In genomic region chr19:41232686-41233085, GRCh38 we compare ENCODE assay signal across 25 cellular contexts. TPM values are rescaled to one million over a fixed set of nuclear protein-coding genes. Genes with fewer than 3 reads are reported as not detected.
DNase-seq lines count a peak whose midpoint lies in the region; ATAC-seq, FAIRE-seq and TF ChIP-seq lines count a peak whose summit lies in the region.
"Had no signal": no experiment of that assay in that cellular context is flagged by ENCODE, and none has a peak within 500 bp of the region (broad histone marks: within the 10 kb centered on the region; RNA-seq: fewer than 3 reads in every experiment).

No MANE protein-coding gene starts in this region.

- H3K4me3 Mint-ChIP-seq in neural progenitor cell, result no peak overlapping the region
- H3K4me3 Mint-ChIP-seq: CD4-positive, alpha-beta T cell; CD8-positive, alpha-beta memory T cell; GM23338; H9 had no signal

- intact Hi-C loops in HepG2 (cut with micrococcal nuclease; ENCODE audit: unreplicated experiment) (no loop called here), right lobe of liver (cut with DNase I) (no loop called here), K562 (cut with micrococcal nuclease) (no loop called here)

- no peaks in the 10 kb centered on the region for H3K36me3 Mint-ChIP-seq in neural progenitor cell
- H3K36me3 Mint-ChIP-seq: CD14-positive monocyte; CD8-positive, alpha-beta memory T cell had no signal

- WGBS in HepG2 (ENCODE audit: low lambda C conversion rate), result 96% methylated on average over 8 of the region's 8 CpGs
- 82% methylated on average over 7 of the region's 8 CpGs for WGBS in right lobe of liver (ENCODE audit: insufficient coverage, low coverage, low lambda C conversion rate, missing lambda C conversion rate)
- 86% methylated on average over 8 of the region's 8 CpGs for WGBS in K562 (ENCODE audit: insufficient coverage, low coverage, missing lambda C conversion rate)

- FAIRE-seq in HepG2 (lab: Jason Lieb, UNC) (no peak), K562 (lab: Jason Lieb, UNC) (no peak)
- FAIRE-seq: A549, D721Med, GM12878, GM19239 had no signal

- no peaks in the 10 kb centered on the region for H3K9me1 ChIP-seq in K562 (ENCODE audit: control insufficient read depth, insufficient read depth, low read length)

- POLR2A ChIA-PET in HepG2 (lab: Yijun Ruan, JAX) (no interaction called here), K562 (lab: Yijun Ruan, JAX) (no interaction called here)

- H3K9me3 ChIP-seq in HepG2 (ENCODE audit: low read length), result no peaks in the 10 kb centered on the region
- H3K9me3 ChIP-seq in right lobe of liver, result no peaks in the 10 kb centered on the region
- no peaks in the 10 kb centered on the region for H3K9me3 ChIP-seq in K562 (replicated peaks; ENCODE audit: control insufficient read depth, insufficient read depth, low read depth, low read length)
- H3K9me3 ChIP-seq in neural progenitor cell (ENCODE audit: low read depth), result no peaks in the 10 kb centered on the region
- H3K9me3 ChIP-seq: A549; BE2C; BLaER1 treated with 17β-estradiol and CSF1 and Interleukin-3, amounts not matched to agents 10 nM and 100 nM had no signal

- H3K36me3 ChIP-seq in HepG2 (replicated peaks in 1 of 2; ENCODE audit: control insufficient read depth in 1 of 2, insufficient read depth in 2 of 2, low read length in 2 of 2), result no peaks in the 10 kb centered on the region
- no peaks in the 10 kb centered on the region for H3K36me3 ChIP-seq in right lobe of liver
- H3K36me3 ChIP-seq in K562 (ENCODE audit: control insufficient read depth, insufficient read depth, low read length), result no peaks in the 10 kb centered on the region
- H3K36me3 ChIP-seq in neural progenitor cell, result no peaks in the 10 kb centered on the region
- H3K36me3 ChIP-seq: BE2C; BLaER1 treated with 17β-estradiol and CSF1 and Interleukin-3, amounts not matched to agents 10 nM and 100 nM had no signal

- H3K4me3 ChIP-seq in HepG2 (replicated peaks in 1 of 3; ENCODE audit: insufficient read depth in 1 of 3, low read depth in 2 of 3, low read length in 3 of 3) (no peak overlapping the region), right lobe of liver (no peak overlapping the region), K562 (no peak overlapping the region), neural progenitor cell (no peak overlapping the region)
- H3K4me3 ChIP-seq: A549; BLaER1 treated with 17β-estradiol and CSF1 and Interleukin-3, amounts not matched to agents 10 nM and 100 nM; GM12878; GM23338 had no signal

- H3K4me1 ChIP-seq in HepG2 (ENCODE audit: insufficient read depth, low read length) (peaks cover 14% of the 10 kb centered on the region), right lobe of liver (no peaks in the 10 kb centered on the region), K562 (replicated peaks in 1 of 2; ENCODE audit: control insufficient read depth in 2 of 2, insufficient read depth in 2 of 2, low read length in 2 of 2) (peaks cover 0 to 4% of the 10 kb centered on the region in 2 experiments; a peak in 2 of 5 replicates), neural progenitor cell (no peaks in the 10 kb centered on the region)
- H3K4me1 ChIP-seq: BE2C had no signal

- CTCF ChIA-PET in HepG2 (lab: Yijun Ruan, JAX; ENCODE audit: low intra/inter-chr PET ratio, low total read pairs), result no interaction called here
- CTCF ChIA-PET in K562 (lab: Yijun Ruan, JAX; ENCODE audit: low intra/inter-chr PET ratio), result no interaction called here

- no peak overlapping the region for H2AFZ ChIP-seq in HepG2 (ENCODE audit: low read length)
- H2AFZ ChIP-seq in K562 (ENCODE audit: low read depth, low read length), result no peak overlapping the region
- H2AFZ ChIP-seq in neural progenitor cell (replicated peaks), result no peak overlapping the region
- H2AFZ ChIP-seq: GM23338 had no signal

- no TSS peak for BruUV-seq in HepG2 (replicated peaks; lab: Mats Ljungman, UMichigan)
- no TSS peak for BruUV-seq in K562 (replicated peaks; lab: Mats Ljungman, UMichigan)

- ATAC-seq in HepG2 (no peak), right lobe of liver (no peak), K562 (no peak), HG02938 (IDR thresholded peaks at IDR 0.05; ENCODE audit: unreplicated experiment) (no peak)
- ATAC-seq: A549, GM12878, GM23338, HCT116 had no signal

- no peaks in the 10 kb centered on the region for H3K27me3 Mint-ChIP-seq in neural progenitor cell (ENCODE audit: insufficient read depth, low read depth)
- H3K27me3 Mint-ChIP-seq: CD4-positive, alpha-beta T cell had no signal

- no peaks in the 10 kb centered on the region for H3F3A ChIP-seq in neural progenitor cell (ENCODE audit: low read depth)

- H4K20me1 ChIP-seq in HepG2 (ENCODE audit: insufficient read depth, low read length) (no peaks in the 10 kb centered on the region), K562 (replicated peaks; ENCODE audit: control insufficient read depth, insufficient read depth, low read length) (no peaks in the 10 kb centered on the region), neural progenitor cell (ENCODE audit: low read depth) (no peaks in the 10 kb centered on the region)

- no peaks in the 10 kb centered on the region for H3K79me2 ChIP-seq in HepG2 (ENCODE audit: insufficient read depth, low read length)
- no peaks in the 10 kb centered on the region for H3K79me2 ChIP-seq in K562 (ENCODE audit: control insufficient read depth, insufficient read depth, low read length)
- no peaks in the 10 kb centered on the region for H3K79me2 ChIP-seq in neural progenitor cell (ENCODE audit: low read depth)

- DNase-seq in HepG2 (ENCODE audit: low spot score), result no peak
- no peak for DNase-seq in right lobe of liver
- DNase-seq in K562 (ENCODE audit: extremely low read depth in 1 of 4, low spot score in 3 of 4), result no peak
- DNase-seq in neural progenitor cell (ENCODE audit: low spot score), result no peak
- no peak for DNase-seq in NCI-H510A (lab: John Stamatoyannopoulos, UW)
- DNase-seq: 8988T; ACHN; AML-193; BE2C; CD4-positive, alpha-beta T cell; CD8-positive, alpha-beta memory T cell; DMS 273 treated with DMSO at 0.1 percent for 48 hours; DMS79; EL; GDM1; H9 had no signal

- no peak for TF ChIP-seq POLR2A in HepG2 (IDR thresholded peaks at IDR 0.05; ENCODE audit: insufficient read depth in 1 of 2, low read depth in 2 of 2, low read length in 2 of 2)
- no peak for TF ChIP-seq POLR2A in right lobe of liver (IDR thresholded peaks at IDR 0.05)
- TF ChIP-seq POLR2A in K562 (conservative IDR thresholded peaks at IDR 0.05), result no peak

- TF ChIP-seq RAD21 in HepG2 (CRISPR knock-in tag; IDR thresholded peaks at IDR 0.05) (no peak), K562 (CRISPR knock-in tag; conservative IDR thresholded peaks at IDR 0.05 in 1 of 2, IDR thresholded peaks at IDR 0.05 in 1 of 2) (no peak)

- no peaks in the 10 kb centered on the region for H3K9me3 Mint-ChIP-seq in neural progenitor cell
- H3K9me3 Mint-ChIP-seq: CD14-positive monocyte; CD4-positive, alpha-beta T cell; CD8-positive, alpha-beta memory T cell; GM23338; H9 had no signal

- no peak overlapping the region for H3K9ac ChIP-seq in HepG2 (ENCODE audit: insufficient read depth, low read depth, low read length)
- H3K9ac ChIP-seq in K562 (ENCODE audit: insufficient read depth in 1 of 2, low read depth in 2 of 2, low read length in 2 of 2), result no peak overlapping the region
- no peak overlapping the region for H3K9ac ChIP-seq in neural progenitor cell

- in situ Hi-C loops in HepG2 (cut with HindIII; ENCODE audit: extremely low pct_ligation_motif_present, low pct_unique_long_range_greater_than_20kb), result no loop called here
- in situ Hi-C loops in K562 (cut with MboI), result no loop called here

- H3K27ac Mint-ChIP-seq in neural progenitor cell, result peak overlapping the region; percentile 9
- H3K27ac Mint-ChIP-seq: CD4-positive, alpha-beta T cell; GM23338 had no signal

- no peaks in the 10 kb centered on the region for H3K27me3 ChIP-seq in HepG2 (ENCODE audit: control insufficient read depth in 1 of 2, insufficient read depth in 2 of 2, low read length in 2 of 2)
- no peaks in the 10 kb centered on the region for H3K27me3 ChIP-seq in right lobe of liver
- H3K27me3 ChIP-seq in K562 (ENCODE audit: control insufficient read depth in 2 of 2, insufficient read depth in 2 of 2, low read length in 2 of 2), result peaks cover 0 to 1% of the 10 kb centered on the region in 2 experiments; a peak in 2 of 5 replicates
- H3K27me3 ChIP-seq in neural progenitor cell, result no peaks in the 10 kb centered on the region
- H3K27me3 ChIP-seq: BE2C; BLaER1 treated with 17β-estradiol and CSF1 and Interleukin-3, amounts not matched to agents 10 nM and 100 nM had no signal

- no peaks in the 10 kb centered on the region for H3K4me1 Mint-ChIP-seq in neural progenitor cell
- H3K4me1 Mint-ChIP-seq: CD8-positive, alpha-beta memory T cell; GM23338; H9 had no signal

- TF ChIP-seq CTCF in HepG2 (CRISPR knock-in tag; IDR thresholded peaks at IDR 0.05), result no peak
- TF ChIP-seq CTCF in right lobe of liver (IDR thresholded peaks at IDR 0.05), result no peak
- no peak for TF ChIP-seq CTCF in K562 (IDR thresholded peaks at IDR 0.05 in 2 of 3, conservative IDR thresholded peaks at IDR 0.05 in 1 of 3; ENCODE audit: insufficient read depth in 2 of 3, low read depth in 1 of 3, low read length in 3 of 3)
- no peak for TF ChIP-seq CTCF in neural progenitor cell (IDR thresholded peaks at IDR 0.05)

- H3K27ac ChIP-seq in HepG2 (ENCODE audit: extremely low read length, insufficient read depth, low read length) (no peak overlapping the region), right lobe of liver (no peak overlapping the region), K562 (ENCODE audit: extremely low read depth, low read depth, low read length) (no peak overlapping the region), neural progenitor cell (no peak overlapping the region)
- H3K27ac ChIP-seq: A549 had no signal

- TF ChIP-seq EP300 in HepG2 (IDR thresholded peaks at IDR 0.05; ENCODE audit: low read depth in 2 of 2, low read length in 2 of 2) (no peak), HepG2 (CRISPR knock-in tag; IDR thresholded peaks at IDR 0.05; ENCODE audit: borderline replicate concordance) (no peak), K562 (IDR thresholded peaks at IDR 0.05; ENCODE audit: low read length) (no peak)

- H3K4me2 ChIP-seq in HepG2 (ENCODE audit: low read depth, low read length) (no peak overlapping the region), K562 (ENCODE audit: insufficient read depth, low read length) (no peak overlapping the region), neural progenitor cell (no peak overlapping the region)
- H3K4me2 ChIP-seq: A549, GM23338 had no signal

RNA-seq across cellular contexts. Expression of gene AXL, which starts 13.7 kb away (rescaled TPM):
- total RNA-seq in HepG2 (2016; rRNA removed; fragmentation: Illumina TruSeq; extraction: Trizol) (0.31 and 0.71 TPM in 2 replicates), right lobe of liver (10 to 100 TPM in 3 of 6 experiments, 1 to 10 TPM in 3; 5.7 to 20.3 (median 10.2) TPM), K562 (2014; rRNA removed) (1.6 and 2.6 TPM in 2 replicates), K562 (2014; rRNA removed; fragmentation: Illumina TruSeq; extraction: Trizol) (1.2 and 1.4 TPM in 2 replicates), K562 (2015; rRNA removed; fragmentation: Illumina TruSeq; extraction: Trizol) (0.79 and 0.80 TPM in 2 replicates), K562 (2021) (3.0 and 3.4 TPM in 2 replicates), neural progenitor cell (ENCODE audit: low replicate concordance) (24.7 and 45.6 TPM in 2 replicates)
- total RNA-seq in HepG2 (2016; cell fraction: cytosol; rRNA removed; fragmentation: Illumina TruSeq; extraction: Trizol; ENCODE audit: low read depth), result 0.18 and 0.20 TPM in 2 replicates
- total RNA-seq in HepG2 (2016; cell fraction: insoluble cytoplasmic fraction; rRNA removed; fragmentation: Illumina TruSeq; extraction: Trizol), result 0.54 and 0.67 TPM in 2 replicates
- 0.59 and 0.79 TPM in 2 replicates for total RNA-seq in HepG2 (2016; cell fraction: membrane; rRNA removed; fragmentation: Illumina TruSeq; extraction: Trizol)
- 1.1 and 1.8 TPM in 2 replicates for total RNA-seq in HepG2 (2016; cell fraction: nucleus; rRNA removed; fragmentation: Illumina TruSeq; extraction: Trizol)
- polyA plus RNA-seq in HepG2 (2011; rRNA removed) (5.7 and 5.9 TPM in 2 replicates), K562 (2011; rRNA removed) (6.0 and 6.6 TPM in 2 replicates), K562 (2014; fragmentation: Illumina TruSeq; extraction: Trizol) (1.6 and 2.0 TPM in 2 replicates), K562 (2014; fragmentation: Nextera tagmentation; extraction: Ambion mirVana) (1 to 10 TPM; 1.9 to 2.0 TPM), K562 (2014; rRNA removed) (1.1 and 1.2 TPM in 2 replicates)
- polyA plus RNA-seq in HepG2 (2011; cell fraction: cytosol; rRNA removed), result 4.3 and 4.8 TPM in 2 replicates
- 5.2 and 8.0 TPM in 2 replicates for polyA plus RNA-seq in HepG2 (2011; cell fraction: nucleus; rRNA removed)
- polyA plus RNA-seq in HepG2 (2012), result 2.9 and 4.5 TPM in 2 replicates
- polyA plus RNA-seq in HepG2 (2016; cell fraction: cytosol; fragmentation: Illumina TruSeq; extraction: Trizol; ENCODE audit: low read depth), result 0.09 and 0.10 TPM in 2 replicates
- polyA plus RNA-seq in HepG2 (2016; cell fraction: insoluble cytoplasmic fraction; fragmentation: Illumina TruSeq; extraction: Trizol; ENCODE audit: low read depth), result 0.39 and 0.46 TPM in 2 replicates
- 0.32 and 0.35 TPM in 2 replicates for polyA plus RNA-seq in HepG2 (2016; cell fraction: membrane; fragmentation: Illumina TruSeq; extraction: Trizol; ENCODE audit: low read depth)
- polyA plus RNA-seq in HepG2 (2016; cell fraction: nucleus; fragmentation: Illumina TruSeq; extraction: Trizol; ENCODE audit: insufficient read depth, low read depth), result 1.3 and 1.4 TPM in 2 replicates
- polyA minus RNA-seq in HepG2 (2011; rRNA and poly(A)+ RNA removed; ENCODE audit: low replicate concordance), result 26.1 and 95.6 TPM in 2 replicates
- 11.6 and 12.8 TPM in 2 replicates for polyA minus RNA-seq in HepG2 (2011; cell fraction: cytosol; rRNA and poly(A)+ RNA removed)
- 5.0 and 5.1 TPM in 2 replicates for polyA minus RNA-seq in HepG2 (2011; cell fraction: nucleus; rRNA and poly(A)+ RNA removed)
- total RNA-seq in K562 (2011; cell fraction: chromatin; rRNA removed; ENCODE audit: low replicate concordance), result 5.6 and 26.9 TPM in 2 replicates
- total RNA-seq in K562 (2011; cell fraction: nucleolus; rRNA removed), result 15.1 and 31.7 TPM in 2 replicates
- 14.5 and 18.9 TPM in 2 replicates for total RNA-seq in K562 (2011; cell fraction: nucleoplasm; rRNA removed)
- 5.2 and 17.6 TPM in 2 replicates for polyA plus RNA-seq in K562 (2011; cell fraction: cytosol; rRNA removed)
- polyA plus RNA-seq in K562 (2011; cell fraction: nucleus; rRNA removed), result 3.2 and 12.0 TPM in 2 replicates
- polyA plus RNA-seq in K562 (2012), result 1.4 and 3.0 TPM in 2 replicates
- polyA minus RNA-seq in K562 (2011; rRNA and poly(A)+ RNA removed), result 20.1 and 36.0 TPM in 2 replicates
- polyA minus RNA-seq in K562 (2011; cell fraction: cytosol; rRNA and poly(A)+ RNA removed), result 21.2 and 32.5 TPM in 2 replicates
- 4.9 and 8.2 TPM in 2 replicates for polyA minus RNA-seq in K562 (2011; cell fraction: nucleus; rRNA and poly(A)+ RNA removed)

RNA-seq across cellular contexts. Expression of gene HNRNPUL1, which starts 31.5 kb away (rescaled TPM):
- total RNA-seq in HepG2 (2016; rRNA removed; fragmentation: Illumina TruSeq; extraction: Trizol) (81.7 and 88.8 TPM in 2 replicates), right lobe of liver (10 to 100 TPM; 53.5 to 70.0 (median 61.8) TPM), K562 (2014; rRNA removed) (85.0 and 99.3 TPM in 2 replicates), K562 (2014; rRNA removed; fragmentation: Illumina TruSeq; extraction: Trizol) (69.9 and 78.2 TPM in 2 replicates), K562 (2015; rRNA removed; fragmentation: Illumina TruSeq; extraction: Trizol) (85.9 and 88.7 TPM in 2 replicates), K562 (2021) (196 and 211 TPM in 2 replicates), neural progenitor cell (ENCODE audit: low replicate concordance) (126 and 188 TPM in 2 replicates)
- 30.9 and 33.3 TPM in 2 replicates for total RNA-seq in HepG2 (2016; cell fraction: cytosol; rRNA removed; fragmentation: Illumina TruSeq; extraction: Trizol; ENCODE audit: low read depth)
- 77.3 and 84.2 TPM in 2 replicates for total RNA-seq in HepG2 (2016; cell fraction: insoluble cytoplasmic fraction; rRNA removed; fragmentation: Illumina TruSeq; extraction: Trizol)
- total RNA-seq in HepG2 (2016; cell fraction: membrane; rRNA removed; fragmentation: Illumina TruSeq; extraction: Trizol), result 78.7 and 78.8 TPM in 2 replicates
- total RNA-seq in HepG2 (2016; cell fraction: nucleus; rRNA removed; fragmentation: Illumina TruSeq; extraction: Trizol), result 62.2 and 71.6 TPM in 2 replicates
- polyA plus RNA-seq in HepG2 (2011; rRNA removed) (29.7 and 30.9 TPM in 2 replicates), K562 (2011; rRNA removed) (39.2 and 59.3 TPM in 2 replicates), K562 (2014; fragmentation: Illumina TruSeq; extraction: Trizol) (138 and 160 TPM in 2 replicates), K562 (2014; fragmentation: Nextera tagmentation; extraction: Ambion mirVana) (1 to 10 TPM; 7.3 to 9.4 TPM), K562 (2014; rRNA removed) (93.8 and 107 TPM in 2 replicates)
- polyA plus RNA-seq in HepG2 (2011; cell fraction: cytosol; rRNA removed), result 16.7 and 21.1 TPM in 2 replicates
- 36.0 and 41.1 TPM in 2 replicates for polyA plus RNA-seq in HepG2 (2011; cell fraction: nucleus; rRNA removed)
- polyA plus RNA-seq in HepG2 (2012), result 62.3 and 78.5 TPM in 2 replicates
- 43.7 and 48.0 TPM in 2 replicates for polyA plus RNA-seq in HepG2 (2016; cell fraction: cytosol; fragmentation: Illumina TruSeq; extraction: Trizol; ENCODE audit: low read depth)
- 126 and 151 TPM in 2 replicates for polyA plus RNA-seq in HepG2 (2016; cell fraction: insoluble cytoplasmic fraction; fragmentation: Illumina TruSeq; extraction: Trizol; ENCODE audit: low read depth)
- polyA plus RNA-seq in HepG2 (2016; cell fraction: membrane; fragmentation: Illumina TruSeq; extraction: Trizol; ENCODE audit: low read depth), result 99.0 and 109 TPM in 2 replicates
- 102 and 113 TPM in 2 replicates for polyA plus RNA-seq in HepG2 (2016; cell fraction: nucleus; fragmentation: Illumina TruSeq; extraction: Trizol; ENCODE audit: insufficient read depth, low read depth)
- polyA minus RNA-seq in HepG2 (2011; rRNA and poly(A)+ RNA removed; ENCODE audit: low replicate concordance), result 47.6 and 50.7 TPM in 2 replicates
- polyA minus RNA-seq in HepG2 (2011; cell fraction: cytosol; rRNA and poly(A)+ RNA removed), result 23.6 and 33.9 TPM in 2 replicates
- 61.9 and 71.0 TPM in 2 replicates for polyA minus RNA-seq in HepG2 (2011; cell fraction: nucleus; rRNA and poly(A)+ RNA removed)
- 232 and 237 TPM in 2 replicates for total RNA-seq in K562 (2011; cell fraction: chromatin; rRNA removed; ENCODE audit: low replicate concordance)
- total RNA-seq in K562 (2011; cell fraction: nucleolus; rRNA removed), result 95.1 and 105 TPM in 2 replicates
- total RNA-seq in K562 (2011; cell fraction: nucleoplasm; rRNA removed), result 117 and 149 TPM in 2 replicates
- 36.1 and 60.0 TPM in 2 replicates for polyA plus RNA-seq in K562 (2011; cell fraction: cytosol; rRNA removed)
- 43.7 and 55.9 TPM in 2 replicates for polyA plus RNA-seq in K562 (2011; cell fraction: nucleus; rRNA removed)
- 121 and 132 TPM in 2 replicates for polyA plus RNA-seq in K562 (2012)
- polyA minus RNA-seq in K562 (2011; rRNA and poly(A)+ RNA removed), result 53.3 and 64.4 TPM in 2 replicates
- 50.4 and 56.1 TPM in 2 replicates for polyA minus RNA-seq in K562 (2011; cell fraction: cytosol; rRNA and poly(A)+ RNA removed)
- 40.3 and 68.6 TPM in 2 replicates for polyA minus RNA-seq in K562 (2011; cell fraction: nucleus; rRNA and poly(A)+ RNA removed)

RNA-seq across cellular contexts. Expression of gene CYP2S1, which starts 39.7 kb away (rescaled TPM):
- total RNA-seq in HepG2 (2016; rRNA removed; fragmentation: Illumina TruSeq; extraction: Trizol) (0.09 TPM in 1 of 2 replicates, not detected in the other), right lobe of liver (1 to 10 TPM in 3 of 6 experiments, under 1 TPM in 3; 0.54 to 1.9 (median 0.99) TPM), K562 (2014; rRNA removed) (0.41 and 2.7 TPM in 2 replicates), K562 (2014; rRNA removed; fragmentation: Illumina TruSeq; extraction: Trizol) (0.13 and 0.18 TPM in 2 replicates), K562 (2015; rRNA removed; fragmentation: Illumina TruSeq; extraction: Trizol) (0.07 and 0.15 TPM in 2 replicates), K562 (2021) (1.9 and 2.6 TPM in 2 replicates), neural progenitor cell (ENCODE audit: low replicate concordance) (2.0 and 8.3 TPM in 2 replicates)
- not detected in 2 replicates for total RNA-seq in HepG2 (2016; cell fraction: cytosol; rRNA removed; fragmentation: Illumina TruSeq; extraction: Trizol; ENCODE audit: low read depth)
- total RNA-seq in HepG2 (2016; cell fraction: insoluble cytoplasmic fraction; rRNA removed; fragmentation: Illumina TruSeq; extraction: Trizol), result 0.07 and 0.26 TPM in 2 replicates
- total RNA-seq in HepG2 (2016; cell fraction: membrane; rRNA removed; fragmentation: Illumina TruSeq; extraction: Trizol), result 0.07 and 0.15 TPM in 2 replicates
- 0.28 TPM in 1 of 2 replicates, not detected in the other for total RNA-seq in HepG2 (2016; cell fraction: nucleus; rRNA removed; fragmentation: Illumina TruSeq; extraction: Trizol)
- polyA plus RNA-seq in HepG2 (2011; rRNA removed) (1.8 and 2.1 TPM in 2 replicates), K562 (2011; rRNA removed) (0.46 and 0.60 TPM in 2 replicates), K562 (2014; fragmentation: Illumina TruSeq; extraction: Trizol) (0.71 and 0.79 TPM in 2 replicates), K562 (2014; fragmentation: Nextera tagmentation; extraction: Ambion mirVana) (under 1 TPM; 0.13 to 0.20 TPM), K562 (2014; rRNA removed) (0.48 and 0.77 TPM in 2 replicates)
- 0.87 and 1.2 TPM in 2 replicates for polyA plus RNA-seq in HepG2 (2011; cell fraction: cytosol; rRNA removed)
- polyA plus RNA-seq in HepG2 (2011; cell fraction: nucleus; rRNA removed), result 4.2 and 4.4 TPM in 2 replicates
- polyA plus RNA-seq in HepG2 (2012), result 4.6 and 5.8 TPM in 2 replicates
- 0.11 and 0.12 TPM in 2 replicates for polyA plus RNA-seq in HepG2 (2016; cell fraction: cytosol; fragmentation: Illumina TruSeq; extraction: Trizol; ENCODE audit: low read depth)
- polyA plus RNA-seq in HepG2 (2016; cell fraction: insoluble cytoplasmic fraction; fragmentation: Illumina TruSeq; extraction: Trizol; ENCODE audit: low read depth), result 0.19 and 0.38 TPM in 2 replicates
- 0.11 and 0.19 TPM in 2 replicates for polyA plus RNA-seq in HepG2 (2016; cell fraction: membrane; fragmentation: Illumina TruSeq; extraction: Trizol; ENCODE audit: low read depth)
- 0.79 and 0.81 TPM in 2 replicates for polyA plus RNA-seq in HepG2 (2016; cell fraction: nucleus; fragmentation: Illumina TruSeq; extraction: Trizol; ENCODE audit: insufficient read depth, low read depth)
- 1.1 and 2.5 TPM in 2 replicates for polyA minus RNA-seq in HepG2 (2011; rRNA and poly(A)+ RNA removed; ENCODE audit: low replicate concordance)
- 2.8 and 4.8 TPM in 2 replicates for polyA minus RNA-seq in HepG2 (2011; cell fraction: cytosol; rRNA and poly(A)+ RNA removed)
- polyA minus RNA-seq in HepG2 (2011; cell fraction: nucleus; rRNA and poly(A)+ RNA removed), result 1.1 and 1.3 TPM in 2 replicates
- total RNA-seq in K562 (2011; cell fraction: chromatin; rRNA removed; ENCODE audit: low replicate concordance), result 0.90 and 1.3 TPM in 2 replicates
- total RNA-seq in K562 (2011; cell fraction: nucleolus; rRNA removed), result 2.0 TPM in 2 replicates
- total RNA-seq in K562 (2011; cell fraction: nucleoplasm; rRNA removed), result 1.0 and 1.5 TPM in 2 replicates
- polyA plus RNA-seq in K562 (2011; cell fraction: cytosol; rRNA removed), result 0.37 and 0.95 TPM in 2 replicates
- 0.97 and 4.3 TPM in 2 replicates for polyA plus RNA-seq in K562 (2011; cell fraction: nucleus; rRNA removed)
- polyA plus RNA-seq in K562 (2012), result 1.1 and 2.8 TPM in 2 replicates
- polyA minus RNA-seq in K562 (2011; rRNA and poly(A)+ RNA removed), result 0.33 and 0.42 TPM in 2 replicates
- 0.76 and 1.5 TPM in 2 replicates for polyA minus RNA-seq in K562 (2011; cell fraction: cytosol; rRNA and poly(A)+ RNA removed)
- polyA minus RNA-seq in K562 (2011; cell fraction: nucleus; rRNA and poly(A)+ RNA removed), result 0.22 and 0.27 TPM in 2 replicates
- total RNA-seq: CD8-positive, alpha-beta memory T cell had no signal
- polyA plus RNA-seq: CD8-positive, alpha-beta memory T cell had no signal

Comparison
In these comparisons a context has a peak if more than half of its experiments do, and no peak if none do; other contexts are left out.
1. Of the 241 proteins assayed by ChIP-seq in both HepG2 and K562: peak only in HepG2: none; only in K562: ADNP; in both: none; in neither: 239; mixed calls (peak in some experiments, not most) for 1.